In genomic region chr12:54413284-54414190, GRCh38 we compare ENCODE assay signal across 8 cellular contexts. TPM values are rescaled to one million over a fixed set of nuclear protein-coding genes. Genes with fewer than 3 reads are reported as not detected.
DNase-seq lines count a peak whose midpoint lies in the region; ATAC-seq and TF ChIP-seq lines count a peak whose summit lies in the region.

No MANE protein-coding gene starts in this region.

- TF ChIP-seq POLR2A in gastroesophageal sphincter (IDR thresholded peaks at IDR 0.05), result no peak

- H3K4me3 ChIP-seq in gastroesophageal sphincter, result peak overlapping the region; percentile 19 to 99
- H3K4me3 ChIP-seq in foreskin fibroblast (ENCODE audit: low read depth in 1 of 2, low read length in 2 of 2), result peak overlapping the region in 1 of 2 donors; percentile 6

- H3K27me3 ChIP-seq in gastroesophageal sphincter, result no peaks in the 10 kb centered on the region

- peak; percentile 68 for DNase-seq in ELR (ENCODE audit: low read depth)
- peak; percentile 57 for DNase-seq in NAMALWA (ENCODE audit: low spot score)
- DNase-seq in activated T-cell treated with anti-CD3 and anti-CD28 coated beads for 24 hours (ENCODE audit: low read depth), result peak; percentile 50
- DNase-seq in stimulated activated CD4-positive, alpha-beta T cell treated with anti-CD3 and anti-CD28 coated beads, Interleukin-15, amount 100 ng/mL, for 24 hours, result peak; percentile 71
- DNase-seq in glomerular visceral epithelial cell (ENCODE audit: extremely low spot score), result no peak
- DNase-seq in foreskin fibroblast, result no peak

- TF ChIP-seq EP300 in gastroesophageal sphincter (IDR thresholded peaks at IDR 0.05), result no peak

- TF ChIP-seq CTCF in gastroesophageal sphincter (IDR thresholded peaks at IDR 0.05), result no peak
- no peak for TF ChIP-seq CTCF in foreskin fibroblast (IDR thresholded peaks at IDR 0.05; ENCODE audit: low read depth, low read length)

- peak; percentile 33 for ATAC-seq in gastroesophageal sphincter
- ATAC-seq in GM18861 (IDR thresholded peaks at IDR 0.05; ENCODE audit: unreplicated experiment), result no peak

- no peaks in the 10 kb centered on the region for H3K9me3 ChIP-seq in gastroesophageal sphincter

- H3K36me3 ChIP-seq in gastroesophageal sphincter, result peaks cover 0 to 39% of the 10 kb centered on the region in 2 donors

- H3K27ac ChIP-seq in gastroesophageal sphincter, result peak overlapping the region; percentile 32 to 97 (median 86)

- 35 to 36% methylated on average over 3 to 7 of the region's 9 CpGs for WGBS in gastroesophageal sphincter (ENCODE audit: low coverage in 1 of 2), 2 donors

- peaks cover 0 to 94% (median 36%) of the 10 kb centered on the region in 3 donors for H3K4me1 ChIP-seq in gastroesophageal sphincter

RNA-seq across cellular contexts. Expression of gene ITGA5, which starts 5.5 kb away (rescaled TPM):
- 100 to 1,000 TPM; 141 to 908 (median 220) TPM for total RNA-seq in gastroesophageal sphincter

RNA-seq across cellular contexts. Expression of gene ZNF385A, which starts 29.0 kb away (rescaled TPM):
- total RNA-seq in gastroesophageal sphincter, result 10 to 100 TPM in 3 of 4 donors, 1 to 10 TPM in 1; 7.5 to 28.0 (median 19.5) TPM

RNA-seq across cellular contexts. Expression of gene GPR84, which starts 49.3 kb away (rescaled TPM):
- under 1 TPM in 1 of 4 donors, not detected in 3; 0.54 TPM for total RNA-seq in gastroesophageal sphincter

RNA-seq across cellular contexts. Expression of gene GTSF1, which starts 59.9 kb away (rescaled TPM):
- 1 to 10 TPM in 1 of 4 donors, not detected in 3; 1.0 TPM for total RNA-seq in gastroesophageal sphincter

Comparison
In these comparisons a context has a peak if more than half of its experiments do, and no peak if none do; other contexts are left out.
1. DNase-seq: peak in ELR (single experiment), NAMALWA (single experiment), activated T-cell treated with anti-CD3 and anti-CD28 coated beads for 24 hours (single experiment) and stimulated activated CD4-positive, alpha-beta T cell treated with anti-CD3 and anti-CD28 coated beads, Interleukin-15, amount 100 ng/mL, for 24 hours (single experiment); none in glomerular visceral epithelial cell (single experiment) and foreskin fibroblast (0 of 2).